Comparison of ENCODE assay signal across 1 cellular context in genomic region chr17:41521574-41522261, GRCh38.
A peak's percentile ranks its signal among the peaks of the same experiment; 100 is the strongest.
TF ChIP-seq lines count a peak whose summit lies in the region.

No MANE protein-coding gene starts in this region.

TF ChIP-seq in HepG2, 621 proteins besides CTCF, POLR2A, EP300 and RAD21 (continues in another document):
- TF ChIP-seq TBP (CRISPR knock-in tag; IDR thresholded peaks at IDR 0.05), result no peak
- no peak for TF ChIP-seq TBX3 (IDR thresholded peaks at IDR 0.05; ENCODE audit: borderline replicate concordance)
- TF ChIP-seq ZBTB2 (CRISPR knock-in tag; IDR thresholded peaks at IDR 0.05; ENCODE audit: low read depth), result no peak
- peak; percentile 57; the same call in 1 of the 2 replicates for TF ChIP-seq RCOR2 (CRISPR knock-in tag; IDR thresholded peaks at IDR 0.05)
- no peak for TF ChIP-seq ZNF296 (CRISPR knock-in tag; conservative IDR thresholded peaks at IDR 0.05)
- TF ChIP-seq SMC3 (IDR thresholded peaks at IDR 0.05; ENCODE audit: low read length), result no peak
- TF ChIP-seq FOXK1 (CRISPR knock-in tag; IDR thresholded peaks at IDR 0.05; ENCODE audit: borderline replicate concordance, low read depth), result no peak
- no peak for TF ChIP-seq SMAD1 (CRISPR knock-in tag; IDR thresholded peaks at IDR 0.05; ENCODE audit: borderline replicate concordance, low read depth)
- TF ChIP-seq TRAFD1 (CRISPR knock-in tag; IDR thresholded peaks at IDR 0.05; ENCODE audit: borderline replicate concordance), result no peak
- no peak for TF ChIP-seq PHB2 (IDR thresholded peaks at IDR 0.05; ENCODE audit: partially characterized antibody)
- TF ChIP-seq RELA (CRISPR knock-in tag; IDR thresholded peaks at IDR 0.05), result no peak
- no peak for TF ChIP-seq FOXJ3 (CRISPR knock-in tag; IDR thresholded peaks at IDR 0.05; ENCODE audit: borderline replicate concordance)
- TF ChIP-seq HNF4G (IDR thresholded peaks at IDR 0.05; ENCODE audit: borderline replicate concordance, low read depth, low read length), result no peak
- TF ChIP-seq HNF4G (CRISPR knock-in tag; IDR thresholded peaks at IDR 0.05; ENCODE audit: borderline replicate concordance, low read depth), result no peak
- no peak for TF ChIP-seq NFKB2 (CRISPR knock-in tag; IDR thresholded peaks at IDR 0.05; ENCODE audit: borderline replicate concordance)
- no peak for TF ChIP-seq ZNF350 (CRISPR knock-in tag; IDR thresholded peaks at IDR 0.05; ENCODE audit: borderline replicate concordance, low read depth)
- no peak for TF ChIP-seq ZNF713 (CRISPR knock-in tag; IDR thresholded peaks at IDR 0.05)
- TF ChIP-seq TEAD3 (CRISPR knock-in tag; optimal IDR thresholded peaks at IDR 0.05; ENCODE audit: borderline replicate concordance), result peak; percentile 94
- TF ChIP-seq ZNF343 (CRISPR knock-in tag; IDR thresholded peaks at IDR 0.05), result no peak
- TF ChIP-seq ARNTL (CRISPR knock-in tag; IDR thresholded peaks at IDR 0.05), result no peak
- no peak for TF ChIP-seq ZNF549 (CRISPR knock-in tag; IDR thresholded peaks at IDR 0.05)
- no peak for TF ChIP-seq AKNA (CRISPR knock-in tag; IDR thresholded peaks at IDR 0.05; ENCODE audit: borderline replicate concordance)
- TF ChIP-seq MEF2D (CRISPR knock-in tag; IDR thresholded peaks at IDR 0.05), result no peak
- TF ChIP-seq XRCC5 (optimal IDR thresholded peaks at IDR 0.05; ENCODE audit: low read length), result no peak
- TF ChIP-seq FLYWCH1 (CRISPR knock-in tag; IDR thresholded peaks at IDR 0.05), result no peak
- no peak for TF ChIP-seq SETDB1 (CRISPR knock-in tag; IDR thresholded peaks at IDR 0.05; ENCODE audit: borderline replicate concordance)
- TF ChIP-seq RNF219 (CRISPR knock-in tag; IDR thresholded peaks at IDR 0.05), result no peak
- no peak for TF ChIP-seq BCLAF1 (IDR thresholded peaks at IDR 0.05)
- TF ChIP-seq CREB1 (IDR thresholded peaks at IDR 0.05), result no peak
- peak; percentile 46 for TF ChIP-seq CREB1 (CRISPR knock-in tag; IDR thresholded peaks at IDR 0.05)
- no peak for TF ChIP-seq BRF2 (CRISPR knock-in tag; IDR thresholded peaks at IDR 0.05)
- TF ChIP-seq PITX1 (CRISPR knock-in tag; IDR thresholded peaks at IDR 0.05), result no peak
- TF ChIP-seq IRF2 (CRISPR knock-in tag; IDR thresholded peaks at IDR 0.05), result no peak
- no peak for TF ChIP-seq PBX2 (CRISPR knock-in tag; IDR thresholded peaks at IDR 0.05)
- no peak for TF ChIP-seq MXD1 (CRISPR knock-in tag; IDR thresholded peaks at IDR 0.05)
- no peak for TF ChIP-seq ZNF484 (CRISPR knock-in tag; IDR thresholded peaks at IDR 0.05; ENCODE audit: borderline replicate concordance, low read depth)
- no peak for TF ChIP-seq ZNF530 (CRISPR knock-in tag; IDR thresholded peaks at IDR 0.05; ENCODE audit: low read depth)
- no peak for TF ChIP-seq ZBTB39 (CRISPR knock-in tag; IDR thresholded peaks at IDR 0.05)
- no peak for TF ChIP-seq PREB (CRISPR knock-in tag; IDR thresholded peaks at IDR 0.05)
- TF ChIP-seq SPEN (CRISPR knock-in tag; IDR thresholded peaks at IDR 0.05; ENCODE audit: low read depth), result no peak
- no peak for TF ChIP-seq ZNF276 (CRISPR knock-in tag; IDR thresholded peaks at IDR 0.05; ENCODE audit: low read depth)
